ENCODE assay signal across 1 cellular context in the genomic region with DNA sequence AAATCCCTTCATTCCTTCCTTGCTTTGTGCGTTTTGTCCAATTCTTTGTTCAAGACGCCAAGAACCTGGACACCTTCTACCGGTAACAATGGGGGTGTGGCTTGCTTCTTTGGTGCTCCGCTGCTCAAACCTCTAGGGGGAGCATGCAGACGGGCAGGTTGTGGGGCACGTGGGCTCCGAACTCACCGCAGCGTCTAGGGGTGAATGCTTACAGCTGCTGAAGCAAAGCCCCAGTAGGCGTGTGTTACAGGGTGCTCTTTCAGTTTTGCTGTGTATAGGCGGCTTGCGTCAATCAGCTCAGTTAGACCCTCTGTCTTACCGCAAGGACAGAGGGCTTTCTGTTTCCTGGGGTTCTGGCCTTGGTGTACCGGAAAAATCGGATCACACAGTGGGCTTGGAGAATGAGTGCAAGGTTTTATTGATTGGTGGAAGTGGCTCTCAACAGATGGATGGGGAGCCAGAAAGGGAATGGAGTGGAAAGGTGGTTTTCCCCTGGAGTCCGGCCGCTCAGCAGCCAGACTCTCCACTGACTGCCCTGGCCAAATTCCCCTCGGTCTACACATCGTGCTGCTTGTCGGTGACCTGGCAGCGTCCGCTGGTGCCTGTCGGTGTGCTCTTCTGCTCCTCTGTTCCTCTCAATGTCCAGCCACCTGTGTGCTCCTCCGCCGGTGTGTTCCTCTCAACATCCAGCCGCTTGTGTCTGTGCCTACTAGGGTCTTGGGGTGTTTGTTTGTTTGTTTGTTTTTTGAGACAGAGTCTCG.
TF ChIP-seq lines count a peak whose summit lies in the region.

No MANE protein-coding gene starts in this region.

TF ChIP-seq in H1, 55 proteins besides CTCF, POLR2A, EP300 and RAD21:
- 0 out of 2 replicates have a peak, but pooled peaks have one; percentile 33 for TF ChIP-seq CREB1 (IDR thresholded peaks at IDR 0.05)
- TF ChIP-seq RBBP5 (IDR thresholded peaks at IDR 0.05; ENCODE audit: borderline replicate concordance, low read depth, low read length) = no peak
- no peak for TF ChIP-seq POLR2AphosphoS5 (IDR thresholded peaks at IDR 0.05; ENCODE audit: low read depth, low read length)
- TF ChIP-seq, protein P1, sequence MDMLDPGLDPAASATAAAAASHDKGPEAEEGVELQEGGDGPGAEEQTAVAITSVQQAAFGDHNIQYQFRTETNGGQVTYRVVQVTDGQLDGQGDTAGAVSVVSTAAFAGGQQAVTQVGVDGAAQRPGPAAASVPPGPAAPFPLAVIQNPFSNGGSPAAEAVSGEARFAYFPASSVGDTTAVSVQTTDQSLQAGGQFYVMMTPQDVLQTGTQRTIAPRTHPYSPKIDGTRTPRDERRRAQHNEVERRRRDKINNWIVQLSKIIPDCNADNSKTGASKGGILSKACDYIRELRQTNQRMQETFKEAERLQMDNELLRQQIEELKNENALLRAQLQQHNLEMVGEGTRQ (IDR thresholded peaks at IDR 0.05; ENCODE audit: low read length) = peak; percentile 79
- peak; percentile 97 for TF ChIP-seq MAX (IDR thresholded peaks at IDR 0.05)
- TF ChIP-seq, protein P2, sequence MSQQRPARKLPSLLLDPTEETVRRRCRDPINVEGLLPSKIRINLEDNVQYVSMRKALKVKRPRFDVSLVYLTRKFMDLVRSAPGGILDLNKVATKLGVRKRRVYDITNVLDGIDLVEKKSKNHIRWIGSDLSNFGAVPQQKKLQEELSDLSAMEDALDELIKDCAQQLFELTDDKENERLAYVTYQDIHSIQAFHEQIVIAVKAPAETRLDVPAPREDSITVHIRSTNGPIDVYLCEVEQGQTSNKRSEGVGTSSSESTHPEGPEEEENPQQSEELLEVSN (IDR thresholded peaks at IDR 0.05) = peak; percentile 85
- TF ChIP-seq SIN3A (conservative IDR thresholded peaks at IDR 0.05 in 1 of 2, IDR thresholded peaks at IDR 0.05 in 1 of 2; ENCODE audit: low read depth in 1 of 2, low read length in 2 of 2) = peak in 1 of 2 experiments; percentile 64; a peak in 2 of 4 replicates
- 0 out of 2 replicates have a peak, but pooled peaks have one; percentile 22 for TF ChIP-seq ATF3 (IDR thresholded peaks at IDR 0.05; ENCODE audit: insufficient read depth, low read depth, low read length)
- TF ChIP-seq CBX5 (IDR thresholded peaks at IDR 0.05; ENCODE audit: low read depth, low read length) = no peak
- TF ChIP-seq, protein P3, sequence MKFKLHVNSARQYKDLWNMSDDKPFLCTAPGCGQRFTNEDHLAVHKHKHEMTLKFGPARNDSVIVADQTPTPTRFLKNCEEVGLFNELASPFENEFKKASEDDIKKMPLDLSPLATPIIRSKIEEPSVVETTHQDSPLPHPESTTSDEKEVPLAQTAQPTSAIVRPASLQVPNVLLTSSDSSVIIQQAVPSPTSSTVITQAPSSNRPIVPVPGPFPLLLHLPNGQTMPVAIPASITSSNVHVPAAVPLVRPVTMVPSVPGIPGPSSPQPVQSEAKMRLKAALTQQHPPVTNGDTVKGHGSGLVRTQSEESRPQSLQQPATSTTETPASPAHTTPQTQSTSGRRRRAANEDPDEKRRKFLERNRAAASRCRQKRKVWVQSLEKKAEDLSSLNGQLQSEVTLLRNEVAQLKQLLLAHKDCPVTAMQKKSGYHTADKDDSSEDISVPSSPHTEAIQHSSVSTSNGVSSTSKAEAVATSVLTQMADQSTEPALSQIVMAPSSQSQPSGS (IDR thresholded peaks at IDR 0.05; ENCODE audit: low read length) = no peak
